ENCODE assay signal across 23 cellular contexts in the genomic region with DNA sequence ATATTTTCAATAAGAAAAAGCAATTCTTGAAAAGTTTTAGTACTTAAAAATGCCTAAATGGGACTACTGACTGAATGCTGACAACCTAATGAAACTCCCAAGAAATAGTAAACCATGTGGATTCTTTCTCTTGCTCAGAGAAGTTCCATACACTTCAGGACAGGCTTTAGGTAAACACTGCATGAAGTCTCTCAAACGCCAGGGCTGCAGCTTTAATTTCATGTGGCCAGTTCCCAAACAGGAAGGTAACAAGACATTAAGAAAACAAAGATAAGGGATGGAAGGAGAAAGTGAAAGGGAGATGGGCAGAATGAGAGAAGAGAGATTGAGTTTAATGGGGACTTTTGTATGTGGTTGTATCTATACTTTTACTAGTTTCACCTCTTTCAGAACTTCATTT.
"Had no signal": no experiment of that assay in that cellular context is flagged by ENCODE, and none has a peak within 500 bp of the region (broad histone marks: within the 10 kb centered on the region; RNA-seq: fewer than 3 reads in every experiment).

No MANE protein-coding gene starts in this region.

- H3K9me3 ChIP-seq: adrenal gland, body of pancreas had no signal

- H3K27me3 Mint-ChIP-seq: activated CD4-positive, alpha-beta T cell treated with anti-CD3 and anti-CD28 coated beads, Interleukin-2, amount 10 ng/mL, durations not matched to agents 24 days and 14 days; activated T-cell treated with anti-CD3 and anti-CD28 coated beads, Interleukin-2, amount 50 U/mL, for 24 hours had no signal

- H3K9me3 Mint-ChIP-seq: activated CD4-positive, alpha-beta T cell treated with anti-CD3 and anti-CD28 coated beads, Interleukin-2, amount 10 ng/mL, durations not matched to agents 24 days and 14 days; activated T-cell treated with anti-CD3 and anti-CD28 coated beads, Interleukin-2, amount 50 U/mL, for 24 hours had no signal

- H3K36me3 Mint-ChIP-seq: activated naive CD4-positive, alpha-beta T cell treated with anti-CD3 and anti-CD28 coated beads, Interleukin-2, amount 50 U/mL, for 72 hours had no signal

- H3K4me3 ChIP-seq: adrenal gland, body of pancreas had no signal

- DNase-seq: activated CD4-positive, alpha-beta T cell treated with anti-CD3 and anti-CD28 coated beads, Interleukin-2, amount 10 ng/mL, durations not matched to agents 24 days and 14 days; activated CD4-positive, alpha-beta T cell treated with anti-CD3 and anti-CD28 coated beads, Interleukin-2, amount 50 U/mL, for 4 hours; activated CD8-positive, alpha-beta T cell treated with anti-CD3 and anti-CD28 coated beads, Interleukin-2, amount 10 ng/mL, durations not matched to agents 7 days and 5 days; activated gamma-delta T cell; activated naive CD4-positive, alpha-beta T cell treated with anti-CD3 and anti-CD28 coated beads for 36 hours; activated T-cell treated with anti-CD3 and anti-CD28 coated beads, Interleukin-2, amount 50 U/mL, for 24 hours; adrenal gland; body of pancreas; caudate nucleus; cerebellar nuclear complex; NCI-H1105; NCI-H1417 treated with DMSO at 0.1 percent for 48 hours; NCI-H187 treated with DMSO at 0.1 percent for 48 hours; NCI-H2081; NCI-H226; NCI-H446 treated with DMSO at 0.1 percent for 48 hours; NCI-H524 treated with DMSO at 0.1 percent for 48 hours; Right ventricle myocardium superior; SW 1271; T-helper 1 cell; T1000 had no signal

- H3K4me1 ChIP-seq: body of pancreas had no signal

- H3K4me3 Mint-ChIP-seq: activated CD4-positive, alpha-beta T cell treated with anti-CD3 and anti-CD28 coated beads, Interleukin-2, amount 10 ng/mL, durations not matched to agents 24 days and 14 days; activated CD8-positive, alpha-beta T cell treated with anti-CD3 and anti-CD28 coated beads, Interleukin-2, amount 10 ng/mL, durations not matched to agents 7 days and 5 days; activated naive CD4-positive, alpha-beta T cell treated with anti-CD3 and anti-CD28 coated beads for 36 hours; activated T-cell treated with anti-CD3 and anti-CD28 coated beads, Interleukin-2, amount 50 U/mL, for 24 hours had no signal

- H3K36me3 ChIP-seq: adrenal gland had no signal

- H3K27ac Mint-ChIP-seq: activated CD4-positive, alpha-beta T cell treated with anti-CD3 and anti-CD28 coated beads, Interleukin-2, amount 10 ng/mL, durations not matched to agents 24 days and 14 days; activated CD8-positive, alpha-beta T cell treated with anti-CD3 and anti-CD28 coated beads, Interleukin-2, amount 10 ng/mL, durations not matched to agents 7 days and 5 days; activated naive CD4-positive, alpha-beta T cell treated with anti-CD3 and anti-CD28 coated beads for 36 hours; activated naive CD4-positive, alpha-beta T cell treated with anti-CD3 and anti-CD28 coated beads, Interleukin-2, amount 50 U/mL, for 72 hours; activated T-cell treated with anti-CD3 and anti-CD28 coated beads, Interleukin-2, amount 50 U/mL, for 24 hours; activated T-helper 2 cell treated with anti-CD3 and anti-CD28 coated beads, Interferon-gamma antibody, Interleukin-2, Interleukin-4, amounts not matched to agents 10 μg/mL and 5 μg/mL and 100 μg/mL, durations not matched to agents 14 hours and 24 hours and 36 hours had no signal

- H3K27ac ChIP-seq: adrenal gland, body of pancreas had no signal

- ATAC-seq: activated CD8-positive, alpha-beta T cell treated with anti-CD3 and anti-CD28 coated beads, Interleukin-2, amount 10 ng/mL, durations not matched to agents 7 days and 5 days; activated naive CD4-positive, alpha-beta T cell treated with anti-CD3 and anti-CD28 coated beads, Interleukin-2, amount 50 U/mL, for 72 hours; body of pancreas had no signal

- H3K27me3 ChIP-seq: adrenal gland had no signal

- H3K4me1 Mint-ChIP-seq: activated CD4-positive, alpha-beta T cell treated with anti-CD3 and anti-CD28 coated beads, Interleukin-2, amount 10 ng/mL, durations not matched to agents 24 days and 14 days had no signal
